Comparison of ENCODE assay signal across 13 cellular contexts in genomic region chr11:69086152-69086551, GRCh38. TPM values are rescaled to one million over a fixed set of nuclear protein-coding genes. Genes with fewer than 3 reads are reported as not detected.
DNase-seq lines count a peak whose midpoint lies in the region; ATAC-seq, FAIRE-seq and TF ChIP-seq lines count a peak whose summit lies in the region.
"Had no signal": no experiment of that assay in that cellular context is flagged by ENCODE, and none has a peak within 500 bp of the region (broad histone marks: within the 10 kb centered on the region; RNA-seq: fewer than 3 reads in every experiment).

No MANE protein-coding gene starts in this region.

- FAIRE-seq in H1 (lab: Jason Lieb, UNC) = no peak

- no peak for TF ChIP-seq EP300 in H1 (IDR thresholded peaks at IDR 0.05; ENCODE audit: borderline replicate concordance in 1 of 2, low read depth in 2 of 2, low read length in 2 of 2)

- no peak for TF ChIP-seq POLR2A in H1 (IDR thresholded peaks at IDR 0.05; ENCODE audit: control extremely low read depth in 1 of 2, low read depth in 2 of 2, low read length in 2 of 2)

- no peak overlapping the region for H4K91ac ChIP-seq in H1 (replicated peaks; ENCODE audit: insufficient read length, low read length)

- POLR2A ChIA-PET in H1 (lab: Charles Lee; ENCODE audit: partially characterized antibody) = no interaction called here

- H4K20me1 ChIP-seq in H1 (replicated peaks in 1 of 2; ENCODE audit: control insufficient read depth in 1 of 2, insufficient read depth in 2 of 2, low read length in 2 of 2) = peaks cover 3 to 14% of the 10 kb centered on the region in 2 experiments

- peaks cover 2 to 9% (median 6%) of the 10 kb centered on the region in 4 experiments; a peak in 5 of 8 replicates for H3K36me3 ChIP-seq in H1 (ENCODE audit: control insufficient read depth in 2 of 4, insufficient read depth in 4 of 4, low read length in 3 of 4)
- peaks cover 31 to 52% of the 10 kb centered on the region in 2 donors for H3K36me3 ChIP-seq in muscle layer of duodenum (ENCODE audit: control insufficient read depth in 1 of 2, insufficient read depth in 2 of 2, low read length in 2 of 2)
- H3K36me3 ChIP-seq in aorta (ENCODE audit: control insufficient read depth in 1 of 2, insufficient read depth in 2 of 2, low read length in 1 of 2) = peaks cover 0 to 2% of the 10 kb centered on the region in 2 donors

- H3K56ac ChIP-seq in H1 (replicated peaks; ENCODE audit: insufficient read length, low read depth, low read length) = no peak overlapping the region

- peaks cover 8% of the 10 kb centered on the region for H3K4me1 Mint-ChIP-seq in stimulated activated naive CD8-positive, alpha-beta T cell treated with anti-CD3 and anti-CD28 coated beads, Interleukin-15, amount 100 ng/mL, for 72 hours
- peaks cover 0 to 15% of the 10 kb centered on the region in 2 donors for H3K4me1 Mint-ChIP-seq in natural killer cell treated with Interleukin-12 subunit alpha and Interleukin-12 subunit beta and Interleukin-15 and Interleukin-18, amount 100 ng/mL, for 72 hours (ENCODE audit: low read depth in 2 of 2)
- H3K4me1 Mint-ChIP-seq in progenitor cell of endocrine pancreas (ENCODE audit: low read depth) = peaks cover 2% of the 10 kb centered on the region

- H3K27me3 Mint-ChIP-seq in stimulated activated naive CD8-positive, alpha-beta T cell treated with anti-CD3 and anti-CD28 coated beads, Interleukin-15, amount 100 ng/mL, for 72 hours = no peaks in the 10 kb centered on the region
- H3K27me3 Mint-ChIP-seq in natural killer cell treated with Interleukin-12 subunit alpha and Interleukin-12 subunit beta and Interleukin-15 and Interleukin-18, amount 100 ng/mL, for 72 hours = no peaks in the 10 kb centered on the region
- H3K27me3 Mint-ChIP-seq in progenitor cell of endocrine pancreas = no peaks in the 10 kb centered on the region
- H3K27me3 Mint-ChIP-seq: activated CD8-positive, alpha-beta memory T cell treated with anti-CD3 and anti-CD28 coated beads, Interleukin-2, amount 10 ng/mL, durations not matched to agents 7 days and 5 days had no signal

- H3K27me3 ChIP-seq in H1 (replicated peaks in 1 of 4; ENCODE audit: control insufficient read depth in 3 of 4, extremely low read depth in 1 of 4, insufficient read depth in 3 of 4, low read length in 3 of 4) = no peaks in the 10 kb centered on the region
- no peaks in the 10 kb centered on the region for H3K27me3 ChIP-seq in muscle layer of duodenum (ENCODE audit: low read depth, low read length)
- no peaks in the 10 kb centered on the region for H3K27me3 ChIP-seq in aorta (ENCODE audit: control insufficient read depth in 1 of 2, insufficient read depth in 2 of 2, low read length in 1 of 2)

- no peak overlapping the region for H2BK5ac ChIP-seq in H1 (ENCODE audit: low read depth, low read length)

- no peak overlapping the region for H2BK20ac ChIP-seq in H1 (ENCODE audit: low read length)

- H3K23ac ChIP-seq in H1 (ENCODE audit: insufficient read length) = no peak overlapping the region

- no peak overlapping the region for H3K18ac ChIP-seq in H1 (ENCODE audit: extremely low read depth, low read length)

- no peak overlapping the region for H2BK12ac ChIP-seq in H1 (ENCODE audit: low read depth, low read length)

- H3K27ac Mint-ChIP-seq in stimulated activated naive CD8-positive, alpha-beta T cell treated with anti-CD3 and anti-CD28 coated beads, Interleukin-15, amount 100 ng/mL, for 72 hours = peak overlapping the region; percentile 16 to 73
- H3K27ac Mint-ChIP-seq in natural killer cell treated with Interleukin-12 subunit alpha and Interleukin-12 subunit beta and Interleukin-15 and Interleukin-18, amount 100 ng/mL, for 72 hours = no peak overlapping the region
- H3K27ac Mint-ChIP-seq in progenitor cell of endocrine pancreas = no peak overlapping the region
- H3K27ac Mint-ChIP-seq: activated CD8-positive, alpha-beta memory T cell treated with anti-CD3 and anti-CD28 coated beads, Interleukin-2, amount 10 ng/mL, durations not matched to agents 7 days and 5 days had no signal

- ATAC-seq in stimulated activated naive CD8-positive, alpha-beta T cell treated with anti-CD3 and anti-CD28 coated beads, Interleukin-15, amount 100 ng/mL, for 72 hours = no peak
- no peak for ATAC-seq in stimulated activated naive CD8-positive, alpha-beta T cell treated with anti-CD3 and anti-CD28 coated beads, Interleukin-15, Interleukin-2, amounts not matched to agents 100 U/mL and 50 U/mL, for 24 hours
- ATAC-seq in aorta (ENCODE audit: low FRiP score) = peak; percentile 26
- ATAC-seq in HG02763 (IDR thresholded peaks at IDR 0.05; ENCODE audit: unreplicated experiment) = no peak
- ATAC-seq in natural killer cell treated with Interleukin-12 subunit alpha and Interleukin-12 subunit beta and Interleukin-15 and Interleukin-18, amount 100 ng/mL, for 72 hours = no peak
- ATAC-seq: activated CD8-positive, alpha-beta memory T cell treated with anti-CD3 and anti-CD28 coated beads, Interleukin-2, amount 10 ng/mL, durations not matched to agents 7 days and 5 days had no signal

- no peak overlapping the region for H3K27ac ChIP-seq in H1 (ENCODE audit: low read depth, low read length)
- H3K27ac ChIP-seq in muscle layer of duodenum (ENCODE audit: low read length) = peak overlapping the region; percentile 49
- H3K27ac ChIP-seq in aorta (ENCODE audit: low read depth in 1 of 2, low read length in 2 of 2) = no peak overlapping the region

- 89% methylated on average over 14 of the region's 14 CpGs; no CpG with 5 or more reads in 1 of the 2 experiments for WGBS in H1 (ENCODE audit: extremely low coverage in 1 of 2, insufficient coverage in 1 of 2, insufficient read length in 1 of 2, insufficient replicate concordance in 2 of 2, low coverage in 1 of 2, low lambda C conversion rate in 2 of 2, missing lambda C conversion rate in 1 of 2), 2 experiments
- 71 to 72% methylated on average over 14 of the region's 14 CpGs for WGBS in aorta, 2 donors

- H3K9me3 Mint-ChIP-seq in stimulated activated naive CD8-positive, alpha-beta T cell treated with anti-CD3 and anti-CD28 coated beads, Interleukin-15, amount 100 ng/mL, for 72 hours = no peaks in the 10 kb centered on the region
- no peaks in the 10 kb centered on the region for H3K9me3 Mint-ChIP-seq in natural killer cell treated with Interleukin-12 subunit alpha and Interleukin-12 subunit beta and Interleukin-15 and Interleukin-18, amount 100 ng/mL, for 72 hours
- no peaks in the 10 kb centered on the region for H3K9me3 Mint-ChIP-seq in progenitor cell of endocrine pancreas (ENCODE audit: low read depth)

- TF ChIP-seq CTCF in H1 (IDR thresholded peaks at IDR 0.05; ENCODE audit: control extremely low read depth in 1 of 3, insufficient read depth in 1 of 3, low read depth in 1 of 3, low read length in 3 of 3) (peak in 2 of 3 experiments; percentile 32 to 48; a peak in 2 of 4 replicates), progenitor cell of endocrine pancreas (IDR thresholded peaks at IDR 0.05; ENCODE audit: unreplicated experiment) (no peak)

- H2BK15ac ChIP-seq in H1 (ENCODE audit: low read length) = no peak overlapping the region

- no peaks in the 10 kb centered on the region for H3K36me3 Mint-ChIP-seq in natural killer cell treated with Interleukin-12 subunit alpha and Interleukin-12 subunit beta and Interleukin-15 and Interleukin-18, amount 100 ng/mL, for 72 hours
- peaks cover 4% of the 10 kb centered on the region for H3K36me3 Mint-ChIP-seq in progenitor cell of endocrine pancreas (ENCODE audit: insufficient read depth)

- no peak overlapping the region for H2AFZ ChIP-seq in H1 (ENCODE audit: low read length)

- H3K9ac ChIP-seq in H1 (replicated peaks in 1 of 4; ENCODE audit: extremely low read depth in 1 of 4, low read depth in 3 of 4, low read length in 3 of 4) = no peak overlapping the region

- intact Hi-C loops in aorta (cut with DNase I) = loop anchor here in 1 of 2 donors (10.0 kb wide), 1 partner anchor 181 kb away; the partner anchor contains the start of genes IGHMBP2 and MRPL21

- peaks cover 0 to 4% (median 0%) of the 10 kb centered on the region in 4 experiments; a peak in 2 of 7 replicates for H3K4me1 ChIP-seq in H1 (replicated peaks in 1 of 4; ENCODE audit: control insufficient read depth in 3 of 4, insufficient read depth in 4 of 4, low read length in 3 of 4)
- H3K4me1 ChIP-seq in muscle layer of duodenum (ENCODE audit: control insufficient read depth in 1 of 2, insufficient read depth in 2 of 2, low read length in 2 of 2) = peaks cover 0 to 46% of the 10 kb centered on the region in 2 donors
- H3K4me1 ChIP-seq in aorta (ENCODE audit: control insufficient read depth in 1 of 2, insufficient read depth in 2 of 2, low read length in 2 of 2) = no peaks in the 10 kb centered on the region

- TF ChIP-seq RAD21 in H1 (IDR thresholded peaks at IDR 0.05 in 1 of 2, conservative IDR thresholded peaks at IDR 0.05 in 1 of 2; ENCODE audit: low read depth in 2 of 2, low read length in 2 of 2) = peak; percentile 34 to 44; a peak in 3 of 4 replicates

- H3K4me3 Mint-ChIP-seq in stimulated activated naive CD8-positive, alpha-beta T cell treated with anti-CD3 and anti-CD28 coated beads, Interleukin-15, amount 100 ng/mL, for 72 hours = no peak overlapping the region
- no peak overlapping the region for H3K4me3 Mint-ChIP-seq in natural killer cell treated with Interleukin-12 subunit alpha and Interleukin-12 subunit beta and Interleukin-15 and Interleukin-18, amount 100 ng/mL, for 72 hours
- H3K4me3 Mint-ChIP-seq in progenitor cell of endocrine pancreas (ENCODE audit: low read depth) = no peak overlapping the region
- H3K4me3 Mint-ChIP-seq: activated CD8-positive, alpha-beta memory T cell treated with anti-CD3 and anti-CD28 coated beads, Interleukin-2, amount 10 ng/mL, durations not matched to agents 7 days and 5 days had no signal

- H3K4me3 ChIP-seq in H1 (ENCODE audit: extremely low read depth in 1 of 4, insufficient read depth in 2 of 4, low read depth in 3 of 4, low read length in 4 of 4) = no peak overlapping the region
- H3K4me3 ChIP-seq in muscle layer of duodenum (ENCODE audit: low read depth in 1 of 2, low read length in 2 of 2) = no peak overlapping the region
- H3K4me3 ChIP-seq in aorta (ENCODE audit: low read length in 2 of 2) = no peak overlapping the region

- H3K23me2 ChIP-seq in H1 (ENCODE audit: low read depth, low read length) = peaks cover 2% of the 10 kb centered on the region; the same call in 1 of the 2 replicates

- H3K14ac ChIP-seq in H1 (ENCODE audit: insufficient read length) = no peak overlapping the region

- no peak overlapping the region for H4K5ac ChIP-seq in H1 (ENCODE audit: insufficient read length, low read depth, low read length)

- no peak overlapping the region for H3K4me2 ChIP-seq in H1 (ENCODE audit: insufficient read depth in 1 of 2, low read depth in 2 of 2, low read length in 2 of 2)

- H3K79me1 ChIP-seq in H1 (ENCODE audit: low read depth, low read length) = no peaks in the 10 kb centered on the region; the same call in 1 of the 2 replicates

- no peak overlapping the region for H4K8ac ChIP-seq in H1 (ENCODE audit: extremely low read depth, insufficient read depth, low read length)

- CTCF ChIA-PET in H1 (lab: Charles Lee; ENCODE audit: partially characterized antibody) = interaction anchor here (0.8 to 1.7 kb wide), 3 partner anchors 52 to 131 kb away, joined by 3 to 5 read pairs (median 3); no protein-coding TSS in a partner anchor

- DNase-seq in stimulated activated naive CD8-positive, alpha-beta T cell treated with anti-CD3 and anti-CD28 coated beads, Interleukin-15, amount 100 ng/mL, for 72 hours = no peak
- no peak for DNase-seq in stimulated activated naive CD8-positive, alpha-beta T cell treated with anti-CD3 and anti-CD28 coated beads, Interleukin-15, Interleukin-2, amounts not matched to agents 100 U/mL and 50 U/mL, for 24 hours
- DNase-seq in H1 (ENCODE audit: low read depth in 1 of 2, low spot score in 2 of 2) (no peak), aorta (no peak), progenitor cell of endocrine pancreas (ENCODE audit: low spot score, unreplicated experiment) (no peak)
- DNase-seq in natural killer cell treated with Interleukin-12 subunit alpha and Interleukin-12 subunit beta and Interleukin-15 and Interleukin-18, amount 100 ng/mL, for 72 hours (ENCODE audit: low spot score) = no peak
- DNase-seq: activated CD8-positive, alpha-beta memory T cell treated with anti-CD3 and anti-CD28 coated beads, Interleukin-2, amount 10 ng/mL, durations not matched to agents 7 days and 5 days; AML-193; EL; NCI-H748 treated with DMSO at 0.1 percent for 48 hours; stimulated activated CD8-positive, alpha-beta memory T cell treated with anti-CD3 and anti-CD28 coated beads, Interleukin-4, amount 100 ng/mL, for 48 hours had no signal

- H3K9me3 ChIP-seq in H1 (ENCODE audit: insufficient read depth in 2 of 2, low read depth in 1 of 2, low read length in 1 of 2) = no peaks in the 10 kb centered on the region
- no peaks in the 10 kb centered on the region for H3K9me3 ChIP-seq in muscle layer of duodenum (ENCODE audit: control insufficient read depth in 1 of 2, low read length in 2 of 2)
- no peaks in the 10 kb centered on the region for H3K9me3 ChIP-seq in aorta (ENCODE audit: control insufficient read depth, low read length)

- no peak overlapping the region for H2AK5ac ChIP-seq in H1 (ENCODE audit: low read depth, low read length)

- H2BK120ac ChIP-seq in H1 (replicated peaks; ENCODE audit: low read depth, low read length) = no peak overlapping the region

- no peak overlapping the region for H3K4ac ChIP-seq in H1 (replicated peaks; ENCODE audit: insufficient read length, low read depth, low read length)

- no peaks in the 10 kb centered on the region for H3K79me2 ChIP-seq in H1 (ENCODE audit: control insufficient read depth in 1 of 2, insufficient read depth in 2 of 2, low read length in 2 of 2)

RNA-seq across cellular contexts. Expression of gene TPCN2, which starts 37.4 kb away (rescaled TPM):
- 16.3 and 18.6 TPM in 2 replicates for total RNA-seq in H1 (2021; fragmentation: NEBNext Ultra II Directional; extraction: Animal tissue kit (Norgen Biotek cat#: 25700))
- polyA plus RNA-seq in H1 (2011; rRNA removed) (9.7 and 16.8 TPM in 2 replicates), aorta (10 to 100 TPM in 1 of 2 donors, 1 to 10 TPM in 1; 1.5 to 20.8 TPM)
- polyA plus RNA-seq in H1 (2011; cell fraction: cytosol; rRNA removed) = 10.5 TPM
- polyA plus RNA-seq in H1 (2011; cell fraction: nucleus; rRNA removed) = 68.1 TPM
- 9.3 to 14.4 TPM (median 12.9 TPM) in 4 replicates for polyA plus RNA-seq in H1 (2012, experiment 1 of 2)
- polyA plus RNA-seq in H1 (2012, experiment 2 of 2) = 9.0 TPM
- polyA plus RNA-seq in H1 (2013, experiment 1 of 2) = 15.5 TPM
- polyA plus RNA-seq in H1 (2013, experiment 2 of 2) = 14.1 TPM
- 12.6 and 14.2 TPM in 2 replicates for polyA minus RNA-seq in H1 (2011; rRNA and poly(A)+ RNA removed)
- 8.7 TPM for polyA minus RNA-seq in H1 (2011; cell fraction: cytosol; rRNA and poly(A)+ RNA removed)
- polyA minus RNA-seq in H1 (2011; cell fraction: nucleus; rRNA and poly(A)+ RNA removed) = 23.8 TPM
- total RNA-seq in aorta (10 to 100 TPM; 25.8 to 27.9 TPM), progenitor cell of endocrine pancreas (19.7 and 20.9 TPM in 2 replicates)
- total RNA-seq in natural killer cell treated with Interleukin-12 subunit alpha and Interleukin-12 subunit beta and Interleukin-15 and Interleukin-18, amount 100 ng/mL, for 72 hours = 10 to 100 TPM; 17.1 to 24.6 TPM

Comparison
In these comparisons a context has a peak if more than half of its experiments do, and no peak if none do; other contexts are left out.
1. H3K27ac Mint-ChIP-seq: peak in stimulated activated naive CD8-positive, alpha-beta T cell treated with anti-CD3 and anti-CD28 coated beads, Interleukin-15, amount 100 ng/mL, for 72 hours (2 of 2); none in natural killer cell treated with Interleukin-12 subunit alpha and Interleukin-12 subunit beta and Interleukin-15 and Interleukin-18, amount 100 ng/mL, for 72 hours (0 of 2) and progenitor cell of endocrine pancreas (single experiment).